Comparison of ENCODE assay signal across 10 cellular contexts in the genomic region with DNA sequence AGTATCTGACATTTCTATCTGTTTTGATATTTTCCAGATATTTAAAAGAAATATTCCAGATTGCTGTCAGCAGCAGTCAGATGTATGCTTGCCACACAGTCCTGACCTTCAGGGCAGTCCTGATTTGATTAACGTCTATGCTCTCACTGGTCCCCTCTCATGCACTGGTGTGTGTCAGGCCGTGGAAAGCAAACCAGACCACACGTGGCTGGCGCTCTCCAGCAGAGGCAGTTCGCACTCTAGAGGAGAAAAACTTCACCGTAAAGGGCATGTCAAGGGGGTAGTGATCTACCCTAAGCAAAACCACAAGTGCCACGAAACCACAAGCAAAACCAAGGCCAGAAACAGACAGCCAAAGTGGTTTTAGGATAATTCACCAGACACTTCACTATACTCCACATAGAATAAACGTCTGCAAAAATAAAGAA. TPM values are rescaled to one million over a fixed set of nuclear protein-coding genes. Genes with fewer than 3 reads are reported as not detected.
DNase-seq lines count a peak whose midpoint lies in the region; ATAC-seq and FAIRE-seq lines count a peak whose summit lies in the region.
"Had no signal": no experiment of that assay in that cellular context is flagged by ENCODE, and none has a peak within 500 bp of the region (broad histone marks: within the 10 kb centered on the region; RNA-seq: fewer than 3 reads in every experiment).

No MANE protein-coding gene starts in this region.

- in situ Hi-C loops in G401 (cut with HindIII; ENCODE audit: low sequenced_read_pairs), result no loop called here

- peak; percentile 35 for DNase-seq in DMS79 treated with DMSO at 0.1 percent for 48 hours (lab: John Stamatoyannopoulos, UW)
- DNase-seq in DMS79 (lab: John Stamatoyannopoulos, UW), result no peak
- DNase-seq in RCC 7860 (ENCODE audit: low spot score), result peak; percentile 42
- peak; percentile 34 for DNase-seq in left kidney (ENCODE audit: low read depth, low spot score)
- DNase-seq in G401 (ENCODE audit: low spot score), result no peak
- no peak for DNase-seq in SKM-1 (lab: John Stamatoyannopoulos, UW; ENCODE audit: unreplicated experiment)
- DNase-seq: body of pancreas, NCI-H2081 treated with DMSO at 0.1 percent for 48 hours had no signal

- peak; percentile 74 for FAIRE-seq in RCC 7860 (lab: Jason Lieb, UNC)

- ATAC-seq in GM21723 (IDR thresholded peaks at IDR 0.05; ENCODE audit: unreplicated experiment) (peak; percentile 59), GM21367 (IDR thresholded peaks at IDR 0.05; ENCODE audit: unreplicated experiment) (no peak)
- ATAC-seq: body of pancreas had no signal

RNA-seq across cellular contexts. Expression of a gene that starts 26.5 kb away (rescaled TPM):
- 0.06 and 0.24 TPM in 2 replicates for total RNA-seq in G401 (2014; rRNA removed; shearing (Covaris generic))

Comparison
In these comparisons a context has a peak if more than half of its experiments do, and no peak if none do; other contexts are left out.
1. DNase-seq: peak in DMS79 treated with DMSO at 0.1 percent for 48 hours (single experiment), RCC 7860 (single experiment) and left kidney (single experiment); none in DMS79 (single experiment), G401 (single experiment) and SKM-1 (single experiment).